Comparison of ENCODE assay signal across 15 cellular contexts in the genomic region with DNA sequence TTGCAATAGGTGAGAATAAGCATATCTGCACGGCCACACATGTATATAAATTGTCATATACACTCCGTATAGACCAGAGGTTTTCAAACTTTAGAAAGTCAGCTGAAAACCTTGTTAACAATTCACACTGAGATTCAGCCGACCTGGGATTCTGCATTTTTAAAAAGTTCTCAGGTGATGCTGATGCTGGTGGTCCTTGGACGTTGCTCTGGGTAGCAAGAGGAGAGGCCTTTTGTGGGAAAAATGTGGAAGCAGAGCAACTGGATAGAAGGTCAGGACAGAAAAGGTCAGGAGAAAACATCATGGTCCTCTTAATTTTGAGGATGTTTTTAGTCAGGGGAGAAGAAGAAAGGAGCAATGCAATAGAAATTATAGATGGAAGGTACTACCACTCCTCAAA. TPM values are rescaled to one million over a fixed set of nuclear protein-coding genes. Genes with fewer than 3 reads are reported as not detected.
"Had no signal": no experiment of that assay in that cellular context is flagged by ENCODE, and none has a peak within 500 bp of the region (broad histone marks: within the 10 kb centered on the region; RNA-seq: fewer than 3 reads in every experiment).

No MANE protein-coding gene starts in this region.

RNA-seq across cellular contexts. Expression of a gene that starts 52.9 kb away (rescaled TPM):
- total RNA-seq: activated B cell treated with CpG ODN at 0.5 μM for 24 hours; activated CD4-positive, alpha-beta memory T cell treated with anti-CD3 and anti-CD28 coated beads for 36 hours; activated CD4-positive, alpha-beta memory T cell treated with anti-CD3 and anti-CD28 coated beads, Interleukin-2, amount 10 ng/mL, durations not matched to agents 7 days and 5 days; activated CD4-positive, alpha-beta T cell treated with anti-CD3 and anti-CD28 coated beads for 36 hours; activated CD4-positive, alpha-beta T cell treated with anti-CD3 and anti-CD28 coated beads, Interleukin-2, amount 10 ng/mL, durations not matched to agents 24 days and 14 days; activated CD4-positive, alpha-beta T cell treated with anti-CD3 and anti-CD28 coated beads, Interleukin-2, amount 10 ng/mL, durations not matched to agents 7 days and 5 days; activated CD8-positive, alpha-beta memory T cell treated with anti-CD3 and anti-CD28 coated beads for 36 hours; activated CD8-positive, alpha-beta memory T cell treated with anti-CD3 and anti-CD28 coated beads, Interleukin-2, amount 10 ng/mL, durations not matched to agents 7 days and 5 days; activated CD8-positive, alpha-beta T cell treated with anti-CD3 and anti-CD28 coated beads for 36 hours; activated CD8-positive, alpha-beta T cell treated with anti-CD3 and anti-CD28 coated beads, Interleukin-2, amount 10 ng/mL, durations not matched to agents 7 days and 5 days; T-cell; T-helper 1 cell treated with Interleukin-12 subunit alpha and Interleukin-12 subunit beta and Interleukin-4 antibody, amounts not matched to agents 30 ng/mL and 1 ng/mL, for 36 hours; T-helper 17 cell; T-helper 2 cell treated with Interferon-gamma antibody and Interleukin-4, amounts not matched to agents 100 ng/mL and 5 ng/mL, for 36 hours; WTC11 had no signal
